Comparison of ENCODE assay signal across 9 cellular contexts in the genomic region with DNA sequence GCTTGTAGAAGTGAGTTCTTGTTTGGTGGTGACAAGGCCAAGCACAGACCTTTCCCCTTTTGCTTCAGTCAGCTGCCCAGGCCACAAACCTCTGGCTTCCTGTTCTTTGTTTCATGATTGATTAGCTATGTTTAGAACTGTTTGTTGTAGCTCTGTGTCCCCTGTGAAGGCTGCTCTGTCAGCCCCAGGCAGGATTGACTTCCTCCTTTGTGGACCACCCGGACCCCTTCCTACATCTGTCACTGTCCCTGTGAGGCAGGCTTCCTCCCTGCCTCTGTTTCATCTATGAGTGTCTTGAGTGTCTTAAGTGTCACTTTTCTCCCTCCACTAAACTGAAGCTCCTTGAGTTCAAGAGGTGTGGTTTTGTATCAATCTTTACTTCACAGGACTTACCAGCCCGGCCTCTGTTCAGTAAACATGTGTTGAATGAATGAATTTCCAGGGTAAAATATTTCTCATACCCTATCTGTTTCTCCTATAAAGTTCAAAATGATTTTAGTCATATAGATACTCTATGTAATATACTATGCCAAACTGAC.
DNase-seq lines count a peak whose midpoint lies in the region; ATAC-seq and TF ChIP-seq lines count a peak whose summit lies in the region.
"Had no signal": no experiment of that assay in that cellular context is flagged by ENCODE, and none has a peak within 500 bp of the region (broad histone marks: within the 10 kb centered on the region; RNA-seq: fewer than 3 reads in every experiment).

No MANE protein-coding gene starts in this region.

- H3K27me3 ChIP-seq in GM06990 (replicated peaks; ENCODE audit: control insufficient read depth, insufficient read depth, low read length), result no peaks in the 10 kb centered on the region

- peak; percentile 95 for ATAC-seq in GM19452 (IDR thresholded peaks at IDR 0.05; ENCODE audit: unreplicated experiment)
- ATAC-seq in HG03108 (IDR thresholded peaks at IDR 0.05; ENCODE audit: unreplicated experiment), result peak; percentile 93
- ATAC-seq in activated naive CD8-positive, alpha-beta T cell treated with anti-CD3 and anti-CD28 coated beads, Interleukin-2, amount 10 ng/mL, durations not matched to agents 7 days and 5 days (ENCODE audit: low read depth), result peak; percentile 82

- POLR2A ChIA-PET in activated naive CD8-positive, alpha-beta T cell treated with anti-CD3 and anti-CD28 coated beads, Interleukin-2, amount 10 ng/mL, durations not matched to agents 7 days and 5 days (lab: Charles Lee), result no interaction called here

- H3K4me3 ChIP-seq in GM06990 (replicated peaks; ENCODE audit: low read depth, low read length), result no peak overlapping the region

- peaks cover under 1% of the 10 kb centered on the region for H3K36me3 ChIP-seq in GM06990 (ENCODE audit: control insufficient read depth, insufficient read depth, low read length)

- H3K9me3 Mint-ChIP-seq in activated naive CD8-positive, alpha-beta T cell treated with anti-CD3 and anti-CD28 coated beads, Interleukin-2, amount 10 ng/mL, durations not matched to agents 7 days and 5 days, result no peaks in the 10 kb centered on the region

- peak overlapping the region; percentile 87 for H3K27ac Mint-ChIP-seq in activated naive CD8-positive, alpha-beta T cell treated with anti-CD3 and anti-CD28 coated beads, Interleukin-2, amount 10 ng/mL, durations not matched to agents 7 days and 5 days

- H3K4me1 Mint-ChIP-seq in activated naive CD8-positive, alpha-beta T cell treated with anti-CD3 and anti-CD28 coated beads, Interleukin-2, amount 10 ng/mL, durations not matched to agents 7 days and 5 days, result peaks cover 15% of the 10 kb centered on the region

- no peaks in the 10 kb centered on the region for H3K27me3 Mint-ChIP-seq in activated naive CD8-positive, alpha-beta T cell treated with anti-CD3 and anti-CD28 coated beads, Interleukin-2, amount 10 ng/mL, durations not matched to agents 7 days and 5 days

- H3K36me3 Mint-ChIP-seq in activated naive CD8-positive, alpha-beta T cell treated with anti-CD3 and anti-CD28 coated beads, Interleukin-2, amount 10 ng/mL, durations not matched to agents 7 days and 5 days, result peaks cover 34% of the 10 kb centered on the region

- H3K4me3 Mint-ChIP-seq in activated naive CD8-positive, alpha-beta T cell treated with anti-CD3 and anti-CD28 coated beads, Interleukin-2, amount 10 ng/mL, durations not matched to agents 7 days and 5 days, result peak overlapping the region; percentile 47

- DNase-seq in GM06990 (ENCODE audit: extremely low read depth, insufficient read length), result peak; percentile 43
- DNase-seq in activated naive CD8-positive, alpha-beta T cell treated with anti-CD3 and anti-CD28 coated beads, Interleukin-2, amount 10 ng/mL, durations not matched to agents 7 days and 5 days, result no peak
- DNase-seq in NCI-H510A (lab: John Stamatoyannopoulos, UW), result no peak
- no peak for DNase-seq in iPS-NIHi7 (ENCODE audit: extremely low spot score)
- DNase-seq in NCI-H1436 treated with DMSO at 0.1 percent for 48 hours (lab: John Stamatoyannopoulos, UW), result no peak
- DNase-seq in HPDE6-E6E7 (ENCODE audit: extremely low spot score), result no peak
- DNase-seq: activated CD4-positive, alpha-beta T cell treated with anti-CD3 and anti-CD28 coated beads for 48 hours had no signal

- TF ChIP-seq CTCF in GM06990 (IDR thresholded peaks at IDR 0.05; ENCODE audit: insufficient read depth, low read length, poor library complexity, severe bottlenecking), result no peak
